ENCODE assay signal across 25 cellular contexts in the genomic region with DNA sequence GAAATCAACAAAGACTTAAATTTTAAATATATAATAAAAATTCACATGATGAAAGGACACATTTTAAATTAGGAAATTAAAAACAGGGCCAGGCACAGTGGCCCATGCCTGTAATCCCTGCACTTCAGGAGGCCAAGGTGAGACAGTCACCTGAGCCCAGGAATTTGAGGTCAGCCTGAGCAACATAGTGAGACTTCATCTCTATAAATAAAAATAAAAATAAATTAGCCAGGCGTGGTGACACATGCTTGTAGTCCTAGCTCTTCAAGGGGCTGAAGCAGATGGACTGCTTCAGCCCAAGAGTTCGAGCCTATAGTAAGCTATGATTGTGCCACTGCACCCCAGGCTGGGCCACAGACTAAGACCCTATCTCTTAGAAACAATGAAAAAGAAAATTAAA. TPM values are rescaled to one million over a fixed set of nuclear protein-coding genes. Genes with fewer than 3 reads are reported as not detected.
DNase-seq lines count a peak whose midpoint lies in the region; FAIRE-seq and TF ChIP-seq lines count a peak whose summit lies in the region.
"Had no signal": no experiment of that assay in that cellular context is flagged by ENCODE, and none has a peak within 500 bp of the region (broad histone marks: within the 10 kb centered on the region; RNA-seq: fewer than 3 reads in every experiment).

No MANE protein-coding gene starts in this region.

- H2AFZ ChIP-seq in mammary epithelial cell (ENCODE audit: low read depth, low read length) (no peak overlapping the region), trophoblast cell (ENCODE audit: insufficient read depth, low read length, poor library complexity) (no peak overlapping the region)
- H2AFZ ChIP-seq: PC-9 had no signal

- H3K4me1 Mint-ChIP-seq in MCF 10A (ENCODE audit: insufficient read depth, unreplicated experiment) = peaks cover 7% of the 10 kb centered on the region
- H3K4me1 Mint-ChIP-seq in endodermal cell = peaks cover 18% of the 10 kb centered on the region

- H2BK120ac ChIP-seq in trophoblast cell (ENCODE audit: insufficient read depth, low read length, poor library complexity) = no peak overlapping the region

- H3K36me3 ChIP-seq in mammary epithelial cell (ENCODE audit: insufficient read depth, low read length) = peaks cover 2% of the 10 kb centered on the region
- H3K36me3 ChIP-seq in HUES64 (ENCODE audit: insufficient read depth, low read length) = no peaks in the 10 kb centered on the region
- no peaks in the 10 kb centered on the region for H3K36me3 ChIP-seq in endodermal cell (ENCODE audit: control insufficient read depth, insufficient read depth, low read length)
- H3K36me3 ChIP-seq in trophoblast cell (ENCODE audit: control insufficient read depth in 1 of 2, insufficient read depth in 2 of 2, low read length in 2 of 2) = no peaks in the 10 kb centered on the region
- H3K36me3 ChIP-seq: BLaER1 had no signal

- H3K18ac ChIP-seq in trophoblast cell (ENCODE audit: low read length) = no peak overlapping the region

- H3K79me2 ChIP-seq in mammary epithelial cell (ENCODE audit: insufficient read depth, low read length) (peaks cover 92% of the 10 kb centered on the region), trophoblast cell (ENCODE audit: control insufficient read depth, insufficient read depth, low read length, poor library complexity) (no peaks in the 10 kb centered on the region)

- no peaks in the 10 kb centered on the region for H3K79me1 ChIP-seq in trophoblast cell (ENCODE audit: low read length)

- peak overlapping the region; percentile 2 for H3K27ac ChIP-seq in mammary epithelial cell (ENCODE audit: insufficient read depth, low read depth, low read length)
- peak overlapping the region; percentile 25; the same call in 1 of the 2 replicates for H3K27ac ChIP-seq in HUES64 (ENCODE audit: low read depth, low read length)
- no peak overlapping the region for H3K27ac ChIP-seq in endodermal cell (ENCODE audit: low read depth, low read length)
- no peak overlapping the region for H3K27ac ChIP-seq in trophoblast cell (ENCODE audit: low read depth, low read length)
- H3K27ac ChIP-seq: BLaER1, HL-60, PC-9 had no signal

- dilution Hi-C loops in mammary epithelial cell (cut with HindIII; ENCODE audit: low sequenced_read_pairs) = no loop called here

- no peak overlapping the region for H2BK5ac ChIP-seq in trophoblast cell (ENCODE audit: low read depth, low read length, poor library complexity)

- POLR2A ChIA-PET in MCF 10A (lab: Yijun Ruan, JAX) = interaction anchor here (0.7 to 1.1 kb wide), 4 partner anchors 17 to 398 kb away, joined by 3 to 5 read pairs (median 4); no protein-coding TSS in a partner anchor

- no peak overlapping the region for H4K12ac ChIP-seq in trophoblast cell (ENCODE audit: low read depth, low read length)

- no peak overlapping the region for H3K14ac ChIP-seq in trophoblast cell (ENCODE audit: low read length)

- peaks cover 5% of the 10 kb centered on the region for H3K36me3 Mint-ChIP-seq in MCF 10A (ENCODE audit: insufficient read depth, unreplicated experiment)
- H3K36me3 Mint-ChIP-seq in endodermal cell (ENCODE audit: low read depth) = no peaks in the 10 kb centered on the region
- H3K36me3 Mint-ChIP-seq: CD4-positive, CD25-positive, alpha-beta regulatory T cell had no signal

- H3K4me2 ChIP-seq in mammary epithelial cell (ENCODE audit: insufficient read depth, low read depth, low read length) (no peak overlapping the region), trophoblast cell (ENCODE audit: low read length) (no peak overlapping the region)
- H3K4me2 ChIP-seq: BLaER1, PC-9 had no signal

- H3K4me1 ChIP-seq in mammary epithelial cell (ENCODE audit: insufficient read depth, low read length) (peaks cover 15% of the 10 kb centered on the region), HUES64 (ENCODE audit: insufficient read depth, low read length) (peaks cover 67% of the 10 kb centered on the region), endodermal cell (ENCODE audit: control insufficient read depth, insufficient read depth, low read length) (no peaks in the 10 kb centered on the region), trophoblast cell (ENCODE audit: control insufficient read depth in 1 of 2, insufficient read depth in 2 of 2, low read length in 2 of 2) (no peaks in the 10 kb centered on the region)

- no TSS peak for BruUV-seq in mammary epithelial cell (replicated peaks; lab: Mats Ljungman, UMichigan)
- no TSS peak for BruUV-seq in MCF 10A (replicated peaks; lab: Mats Ljungman, UMichigan)

- 80% methylated on average over 2 of the region's 2 CpGs for WGBS in mammary epithelial cell (ENCODE audit: low coverage, missing lambda C conversion rate)
- 91% methylated on average over 2 of the region's 2 CpGs for WGBS in HUES64
- WGBS in endodermal cell (ENCODE audit: insufficient coverage in 1 of 2, insufficient read length in 1 of 2), 2 experiments = 80 to 91% methylated on average over 1 to 2 of the region's 2 CpGs
- no CpG with 5 or more reads among the region's 2 CpGs for WGBS in trophoblast cell (ENCODE audit: extremely low coverage, insufficient coverage, insufficient read length)
- 91 to 94% methylated on average over 2 of the region's 2 CpGs for WGBS in lower leg skin, 2 donors

- H3K27ac Mint-ChIP-seq in MCF 10A (ENCODE audit: low read depth, unreplicated experiment) = no peak overlapping the region
- H3K27ac Mint-ChIP-seq in endodermal cell = peak overlapping the region; percentile 81

- no peak overlapping the region for H4K8ac ChIP-seq in trophoblast cell (ENCODE audit: low read depth, low read length)

- no peak overlapping the region for H2AK5ac ChIP-seq in trophoblast cell (ENCODE audit: low read length)

- H3K9me3 Mint-ChIP-seq in MCF 10A (ENCODE audit: unreplicated experiment) (no peaks in the 10 kb centered on the region), endodermal cell (no peaks in the 10 kb centered on the region)

- intact Hi-C loops in mammary epithelial cell (cut with micrococcal nuclease) = no loop called here
- intact Hi-C loops in MCF 10A (cut with micrococcal nuclease) = no loop called here
- intact Hi-C loops in lower leg skin (cut with DNase I; ENCODE audit: low total_unique reads) = no loop called here

- H3K27me3 ChIP-seq in mammary epithelial cell (ENCODE audit: insufficient read depth, low read length) (no peaks in the 10 kb centered on the region), HUES64 (ENCODE audit: insufficient read depth, low read length) (no peaks in the 10 kb centered on the region), endodermal cell (ENCODE audit: control insufficient read depth, insufficient read depth, low read length, poor library complexity, severe bottlenecking) (no peaks in the 10 kb centered on the region), trophoblast cell (ENCODE audit: insufficient read depth, low read length) (no peaks in the 10 kb centered on the region)
- H3K27me3 ChIP-seq: BLaER1 had no signal

- TF ChIP-seq CTCF in mammary epithelial cell (conservative IDR thresholded peaks at IDR 0.05 in 1 of 2, IDR thresholded peaks at IDR 0.05 in 1 of 2; ENCODE audit: extremely low read depth in 1 of 2, insufficient read depth in 1 of 2, low read depth in 1 of 2, low read length in 2 of 2) (no peak), MCF 10A (IDR thresholded peaks at IDR 0.05; ENCODE audit: unreplicated experiment) (no peak), endodermal cell (conservative IDR thresholded peaks at IDR 0.05) (no peak), lower leg skin (IDR thresholded peaks at IDR 0.05) (no peak)

- no peak for TF ChIP-seq POLR2A in lower leg skin (IDR thresholded peaks at IDR 0.05)

- H3K9me3 ChIP-seq in mammary epithelial cell (replicated peaks; ENCODE audit: insufficient read depth, low read length) (no peaks in the 10 kb centered on the region), HUES64 (ENCODE audit: insufficient read depth, low read depth, low read length) (no peaks in the 10 kb centered on the region), endodermal cell (ENCODE audit: control insufficient read depth, low read length) (no peaks in the 10 kb centered on the region), trophoblast cell (ENCODE audit: insufficient read depth, low read depth, low read length) (no peaks in the 10 kb centered on the region)
- H3K9me3 ChIP-seq: BLaER1 had no signal

- no peaks in the 10 kb centered on the region for H3K27me3 Mint-ChIP-seq in MCF 10A (ENCODE audit: insufficient read depth, unreplicated experiment)
- no peaks in the 10 kb centered on the region for H3K27me3 Mint-ChIP-seq in endodermal cell (ENCODE audit: insufficient read depth)

- H3K4me3 Mint-ChIP-seq in MCF 10A (ENCODE audit: unreplicated experiment) (no peak overlapping the region), endodermal cell (no peak overlapping the region)
- H3K4me3 Mint-ChIP-seq: CD4-positive, CD25-positive, alpha-beta regulatory T cell had no signal

- no peak for FAIRE-seq in RCC 7860 (lab: Jason Lieb, UNC)
- FAIRE-seq: HepG2 had no signal

- no peaks in the 10 kb centered on the region for H4K20me1 ChIP-seq in mammary epithelial cell (ENCODE audit: insufficient read depth, low read length)
- H4K20me1 ChIP-seq: BLaER1 had no signal

- no peak overlapping the region for H4K91ac ChIP-seq in trophoblast cell (ENCODE audit: low read depth, low read length)

- H3K23ac ChIP-seq in trophoblast cell (ENCODE audit: low read length) = no peak overlapping the region

- no peak overlapping the region for H3K4me3 ChIP-seq in mammary epithelial cell (replicated peaks in 1 of 3; ENCODE audit: insufficient read depth in 1 of 3, low read depth in 2 of 3, low read length in 3 of 3)
- no peak overlapping the region for H3K4me3 ChIP-seq in HUES64 (ENCODE audit: low read length)
- no peak overlapping the region for H3K4me3 ChIP-seq in endodermal cell (ENCODE audit: low read length)
- H3K4me3 ChIP-seq in trophoblast cell (ENCODE audit: low read depth, low read length) = no peak overlapping the region
- H3K4me3 ChIP-seq in lower leg skin (ENCODE audit: low read depth, poor library complexity, severe bottlenecking) = no peak overlapping the region
- H3K4me3 ChIP-seq: BLaER1, PC-9 had no signal

- no peak overlapping the region for H3K9ac ChIP-seq in mammary epithelial cell (ENCODE audit: insufficient read depth, low read length)
- H3K9ac ChIP-seq in HUES64 (ENCODE audit: low read depth, low read length) = 0 out of 2 replicates have a peak overlapping the region, but pooled peaks have one; percentile 40
- no peak overlapping the region for H3K9ac ChIP-seq in endodermal cell (ENCODE audit: extremely low read depth, low read length, poor library complexity, severe bottlenecking)
- H3K9ac ChIP-seq in trophoblast cell (ENCODE audit: low read length) = no peak overlapping the region
- H3K9ac ChIP-seq: BLaER1 had no signal

- CTCF ChIA-PET in mammary epithelial cell (lab: Charles Lee; ENCODE audit: low non-redundant PET) (no interaction called here), MCF 10A (lab: Yijun Ruan, JAX) (interaction anchor here (0.5 to 1.3 kb wide), 6 partner anchors 20 to 124 kb away, joined by 3 to 6 read pairs (median 3); no protein-coding TSS in a partner anchor)

- DNase-seq in mammary epithelial cell (no peak), MCF 10A (ENCODE audit: unreplicated experiment) (no peak), endodermal cell (no peak), trophoblast cell (no peak), lower leg skin (ENCODE audit: low spot score in 2 of 2) (no peak), RCC 7860 (ENCODE audit: low spot score) (no peak), NCI-H510A (lab: John Stamatoyannopoulos, UW) (no peak)
- DNase-seq: 8988T; CD4-positive, CD25-positive, alpha-beta regulatory T cell; DMS153; Karpas-422; NCI-H1092 treated with DMSO at 0.1 percent for 48 hours; NCI-H1436; NCI-H187; NCI-H2171 treated with DMSO at 0.1 percent for 48 hours; NCI-H345; NCI-H524; NCI-H774; PC-9; RPMI8226; SHP77 had no signal

- no peak overlapping the region for H2BK12ac ChIP-seq in trophoblast cell (ENCODE audit: low read length)

- in situ Hi-C loops in mammary epithelial cell (cut with MboI; ENCODE audit: low sequenced_read_pairs in 2 of 2) = no loop called here

- H3K4ac ChIP-seq in trophoblast cell (ENCODE audit: low read depth, low read length) = peak overlapping the region; percentile 27

RNA-seq across cellular contexts. Expression of gene RRAS2, which starts 29.3 kb away (rescaled TPM):
- total RNA-seq in mammary epithelial cell = 100 to 1,000 TPM; 125 to 141 TPM
- 50.0 TPM for polyA plus RNA-seq in mammary epithelial cell
- 37.4 TPM for polyA minus RNA-seq in mammary epithelial cell
- total RNA-seq in MCF 10A (2022) = 128 and 145 TPM in 2 replicates
- 114 TPM for polyA plus RNA-seq in HUES64 (2013, experiment 1 of 2)
- 116 TPM for polyA plus RNA-seq in HUES64 (2013, experiment 2 of 2)
- 10 to 100 TPM; 75.1 to 99.7 TPM for total RNA-seq in endodermal cell
- 48.4 TPM for polyA plus RNA-seq in endodermal cell (2013, experiment 1 of 2)
- 43.3 TPM for polyA plus RNA-seq in endodermal cell (2013, experiment 2 of 2)
- polyA plus RNA-seq in trophoblast cell (2013) = 51.8 and 54.1 TPM in 2 replicates
- total RNA-seq in lower leg skin = 10 to 100 TPM; 26.4 to 36.7 (median 31.8) TPM

Comparison
In these comparisons a context has a peak if more than half of its experiments do, and no peak if none do; other contexts are left out.
1. H3K27ac ChIP-seq: peak in mammary epithelial cell (single experiment) and HUES64 (single experiment); none in endodermal cell (single experiment) and trophoblast cell (single experiment).